9 cellular contexts compared by ENCODE assay signal in genomic region chr21:14875704-14876364, GRCh38.
DNase-seq lines count a peak whose midpoint lies in the region; ATAC-seq and TF ChIP-seq lines count a peak whose summit lies in the region.
"Had no signal": no experiment of that assay in that cellular context is flagged by ENCODE, and none has a peak within 500 bp of the region (broad histone marks: within the 10 kb centered on the region; RNA-seq: fewer than 3 reads in every experiment).

No MANE protein-coding gene starts in this region.

- no peak overlapping the region for H3K23ac ChIP-seq in trophoblast cell (ENCODE audit: low read length)

- WGBS in trophoblast cell (ENCODE audit: extremely low coverage, insufficient coverage, insufficient read length) = no CpG with 5 or more reads among the region's 7 CpGs

- no peaks in the 10 kb centered on the region for H3K27me3 ChIP-seq in trophoblast cell (ENCODE audit: insufficient read depth, low read length)

- H4K8ac ChIP-seq in trophoblast cell (ENCODE audit: low read depth, low read length) = no peak overlapping the region

- DNase-seq in trophoblast cell (peak; percentile 53 to 86), 8988T (no peak), NCI-H82 (lab: John Stamatoyannopoulos, UW) (no peak), left colon (no peak), amniotic stem cell (lab: John Stamatoyannopoulos, UW) (no peak)
- DNase-seq: activated CD4-positive, alpha-beta T cell treated with anti-CD3 and anti-CD28 coated beads for 1 hour had no signal

- TF ChIP-seq RAD21 in Ishikawa (IDR thresholded peaks at IDR 0.05; ENCODE audit: low read depth) = no peak

- H2BK5ac ChIP-seq in trophoblast cell (ENCODE audit: low read depth, low read length, poor library complexity) = no peak overlapping the region

- no peak overlapping the region for H3K4ac ChIP-seq in trophoblast cell (ENCODE audit: low read depth, low read length)

- no peaks in the 10 kb centered on the region for H3K36me3 ChIP-seq in trophoblast cell (ENCODE audit: control insufficient read depth in 1 of 2, insufficient read depth in 2 of 2, low read length in 2 of 2)

- no peak overlapping the region for H3K18ac ChIP-seq in trophoblast cell (ENCODE audit: low read length)

- no peak overlapping the region for H2BK12ac ChIP-seq in trophoblast cell (ENCODE audit: low read length)

- peak overlapping the region; percentile 19 for H3K9ac ChIP-seq in trophoblast cell (ENCODE audit: low read length)

- H3K9me3 ChIP-seq in trophoblast cell (ENCODE audit: insufficient read depth, low read depth, low read length) = peaks cover 1% of the 10 kb centered on the region

- peak overlapping the region; percentile 8 for H4K91ac ChIP-seq in trophoblast cell (ENCODE audit: low read depth, low read length)

- no peak overlapping the region for H4K12ac ChIP-seq in trophoblast cell (ENCODE audit: low read depth, low read length)

- no peak overlapping the region for H3K14ac ChIP-seq in trophoblast cell (ENCODE audit: low read length)

- H3K27ac ChIP-seq in trophoblast cell (ENCODE audit: low read depth, low read length) = peak overlapping the region; percentile 67

- TF ChIP-seq EP300 in Ishikawa (IDR thresholded peaks at IDR 0.05; ENCODE audit: borderline replicate concordance) = peak; percentile 83

- ATAC-seq in GM18870 (IDR thresholded peaks at IDR 0.05; ENCODE audit: unreplicated experiment) (peak; percentile 75), HG02623 (IDR thresholded peaks at IDR 0.05; ENCODE audit: unreplicated experiment) (peak; percentile 75), left colon (no peak)

- no peaks in the 10 kb centered on the region for H3K79me2 ChIP-seq in trophoblast cell (ENCODE audit: control insufficient read depth, insufficient read depth, low read length, poor library complexity)

- peak overlapping the region; percentile 25 for H3K4me2 ChIP-seq in trophoblast cell (ENCODE audit: low read length)

- H3K79me1 ChIP-seq in trophoblast cell (ENCODE audit: low read length) = peaks cover 9% of the 10 kb centered on the region

- H2AFZ ChIP-seq in trophoblast cell (ENCODE audit: insufficient read depth, low read length, poor library complexity) = no peak overlapping the region

- no peak overlapping the region for H2AK5ac ChIP-seq in trophoblast cell (ENCODE audit: low read length)

- intact Hi-C loops in left colon (cut with DNase I, micrococcal nuclease) = loop anchor here in 1 of 2 donors (10.0 kb wide), 1 partner anchor 189 kb away; the partner anchor contains the start of gene NRIP1

- H2BK120ac ChIP-seq in trophoblast cell (ENCODE audit: insufficient read depth, low read length, poor library complexity) = no peak overlapping the region

- peaks cover 11 to 19% of the 10 kb centered on the region in 2 experiments for H3K4me1 ChIP-seq in trophoblast cell (ENCODE audit: control insufficient read depth in 1 of 2, insufficient read depth in 2 of 2, low read length in 2 of 2)

- H3K4me3 ChIP-seq in trophoblast cell (ENCODE audit: low read depth, low read length) = no peak overlapping the region

TF ChIP-seq in Ishikawa, 13 proteins besides CTCF, POLR2A, EP300 and RAD21:
- TF ChIP-seq CREB1 (IDR thresholded peaks at IDR 0.05; ENCODE audit: low read depth) (no peak), TAF1 (IDR thresholded peaks at IDR 0.05; ENCODE audit: low read depth) (no peak), TEAD4 (IDR thresholded peaks at IDR 0.05) (peak; percentile 85), FOXM1 (IDR thresholded peaks at IDR 0.05; ENCODE audit: borderline replicate concordance, low read depth) (peak; percentile 56), NFIC (IDR thresholded peaks at IDR 0.05) (peak; percentile 53), MAX (IDR thresholded peaks at IDR 0.05) (no peak), CEBPB (IDR thresholded peaks at IDR 0.05) (peak; percentile 92), YY1 (IDR thresholded peaks at IDR 0.05; ENCODE audit: low read depth) (no peak), ZBTB7A (IDR thresholded peaks at IDR 0.05; ENCODE audit: low read depth) (no peak), TCF12 (IDR thresholded peaks at IDR 0.05; ENCODE audit: low read depth) (peak; percentile 80)
- TF ChIP-seq, protein P1, sequence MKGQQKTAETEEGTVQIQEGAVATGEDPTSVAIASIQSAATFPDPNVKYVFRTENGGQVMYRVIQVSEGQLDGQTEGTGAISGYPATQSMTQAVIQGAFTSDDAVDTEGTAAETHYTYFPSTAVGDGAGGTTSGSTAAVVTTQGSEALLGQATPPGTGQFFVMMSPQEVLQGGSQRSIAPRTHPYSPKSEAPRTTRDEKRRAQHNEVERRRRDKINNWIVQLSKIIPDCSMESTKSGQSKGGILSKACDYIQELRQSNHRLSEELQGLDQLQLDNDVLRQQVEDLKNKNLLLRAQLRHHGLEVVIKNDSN (IDR thresholded peaks at IDR 0.05) = no peak
- TF ChIP-seq, protein P2, sequence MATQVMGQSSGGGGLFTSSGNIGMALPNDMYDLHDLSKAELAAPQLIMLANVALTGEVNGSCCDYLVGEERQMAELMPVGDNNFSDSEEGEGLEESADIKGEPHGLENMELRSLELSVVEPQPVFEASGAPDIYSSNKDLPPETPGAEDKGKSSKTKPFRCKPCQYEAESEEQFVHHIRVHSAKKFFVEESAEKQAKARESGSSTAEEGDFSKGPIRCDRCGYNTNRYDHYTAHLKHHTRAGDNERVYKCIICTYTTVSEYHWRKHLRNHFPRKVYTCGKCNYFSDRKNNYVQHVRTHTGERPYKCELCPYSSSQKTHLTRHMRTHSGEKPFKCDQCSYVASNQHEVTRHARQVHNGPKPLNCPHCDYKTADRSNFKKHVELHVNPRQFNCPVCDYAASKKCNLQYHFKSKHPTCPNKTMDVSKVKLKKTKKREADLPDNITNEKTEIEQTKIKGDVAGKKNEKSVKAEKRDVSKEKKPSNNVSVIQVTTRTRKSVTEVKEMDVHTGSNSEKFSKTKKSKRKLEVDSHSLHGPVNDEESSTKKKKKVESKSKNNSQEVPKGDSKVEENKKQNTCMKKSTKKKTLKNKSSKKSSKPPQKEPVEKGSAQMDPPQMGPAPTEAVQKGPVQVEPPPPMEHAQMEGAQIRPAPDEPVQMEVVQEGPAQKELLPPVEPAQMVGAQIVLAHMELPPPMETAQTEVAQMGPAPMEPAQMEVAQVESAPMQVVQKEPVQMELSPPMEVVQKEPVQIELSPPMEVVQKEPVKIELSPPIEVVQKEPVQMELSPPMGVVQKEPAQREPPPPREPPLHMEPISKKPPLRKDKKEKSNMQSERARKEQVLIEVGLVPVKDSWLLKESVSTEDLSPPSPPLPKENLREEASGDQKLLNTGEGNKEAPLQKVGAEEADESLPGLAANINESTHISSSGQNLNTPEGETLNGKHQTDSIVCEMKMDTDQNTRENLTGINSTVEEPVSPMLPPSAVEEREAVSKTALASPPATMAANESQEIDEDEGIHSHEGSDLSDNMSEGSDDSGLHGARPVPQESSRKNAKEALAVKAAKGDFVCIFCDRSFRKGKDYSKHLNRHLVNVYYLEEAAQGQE (IDR thresholded peaks at IDR 0.05; ENCODE audit: low read depth) = no peak

Comparison
In these comparisons a context has a peak if more than half of its experiments do, and no peak if none do; other contexts are left out.
1. DNase-seq: peak in trophoblast cell (2 of 2); none in 8988T (single experiment), NCI-H82 (single experiment), left colon (0 of 2) and amniotic stem cell (single experiment).